Comparison of ENCODE assay signal across 14 cellular contexts in the genomic region with DNA sequence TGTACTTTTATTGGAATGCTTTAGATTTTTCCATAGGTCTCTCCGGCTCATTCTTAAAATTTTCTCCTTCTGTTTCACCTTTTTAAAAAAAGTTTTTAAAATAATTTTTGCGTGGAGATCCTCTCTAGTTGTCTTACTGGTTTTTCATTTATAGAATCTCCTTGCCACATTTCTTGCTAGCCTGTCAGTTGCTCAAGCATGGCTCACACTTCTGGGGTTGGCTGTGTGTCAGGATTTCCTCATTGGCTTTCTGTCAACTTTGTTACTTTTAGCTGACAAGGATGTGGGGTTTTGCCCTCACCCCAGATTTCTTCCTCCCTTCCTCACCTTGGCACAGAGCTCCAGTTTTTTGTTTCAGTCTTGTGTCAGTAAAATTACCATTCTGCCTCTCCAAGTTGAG.
DNase-seq lines count a peak whose midpoint lies in the region; TF ChIP-seq lines count a peak whose summit lies in the region.
"Had no signal": no experiment of that assay in that cellular context is flagged by ENCODE, and none has a peak within 500 bp of the region (broad histone marks: within the 10 kb centered on the region; RNA-seq: fewer than 3 reads in every experiment).

No MANE protein-coding gene starts in this region.

- H3K9ac ChIP-seq in Loucy (ENCODE audit: low read depth, low read length, poor library complexity, severe bottlenecking) (no peak overlapping the region), mammary epithelial cell (ENCODE audit: insufficient read depth, low read length) (no peak overlapping the region)

- no peak overlapping the region for H3K4me3 ChIP-seq in Loucy (ENCODE audit: low read length, poor library complexity, severe bottlenecking)
- no peak overlapping the region for H3K4me3 ChIP-seq in mammary epithelial cell (replicated peaks in 1 of 3; ENCODE audit: insufficient read depth in 1 of 3, low read depth in 2 of 3, low read length in 3 of 3)
- no peak overlapping the region for H3K4me3 ChIP-seq in lower leg skin (ENCODE audit: low read depth, poor library complexity, severe bottlenecking)
- H3K4me3 ChIP-seq: uterus had no signal

- CTCF ChIA-PET in mammary epithelial cell (lab: Charles Lee; ENCODE audit: low non-redundant PET): no interaction called here

- no peaks in the 10 kb centered on the region for H4K20me1 ChIP-seq in Loucy (ENCODE audit: insufficient read depth, low read length, poor library complexity, severe bottlenecking)
- no peaks in the 10 kb centered on the region for H4K20me1 ChIP-seq in mammary epithelial cell (ENCODE audit: insufficient read depth, low read length)

- H3K9me3 Mint-ChIP-seq in CD14-positive monocyte: peaks cover 0 to 5% (median 2%) of the 10 kb centered on the region in 7 donors
- peaks cover 27% of the 10 kb centered on the region for H3K9me3 Mint-ChIP-seq in mesothelial cell of epicardium

- no peaks in the 10 kb centered on the region for H3K27me3 Mint-ChIP-seq in CD14-positive monocyte (ENCODE audit: low read depth in 3 of 3)
- no peaks in the 10 kb centered on the region for H3K27me3 Mint-ChIP-seq in mesothelial cell of epicardium (ENCODE audit: low read depth)
- H3K27me3 Mint-ChIP-seq: activated naive CD8-positive, alpha-beta T cell treated with anti-CD3 and anti-CD28 coated beads, Interleukin-2, amount 50 U/mL, for 24 hours had no signal

- peaks cover 25% of the 10 kb centered on the region for H3K4me1 Mint-ChIP-seq in CD14-positive monocyte
- H3K4me1 Mint-ChIP-seq in mesothelial cell of epicardium: peaks cover 9% of the 10 kb centered on the region

- no peaks in the 10 kb centered on the region for H3F3A ChIP-seq in Loucy (ENCODE audit: low read depth)

- H3K36me3 ChIP-seq in Loucy (ENCODE audit: insufficient read depth, low read length) (no peaks in the 10 kb centered on the region), mammary epithelial cell (ENCODE audit: insufficient read depth, low read length) (no peaks in the 10 kb centered on the region)
- H3K36me3 ChIP-seq: uterus had no signal

- intact Hi-C loops in CD14-positive monocyte (cut with micrococcal nuclease) (no loop called here), mammary epithelial cell (cut with micrococcal nuclease) (no loop called here), lower leg skin (cut with DNase I; ENCODE audit: low total_unique reads) (no loop called here)

- no peaks in the 10 kb centered on the region for H3K9me2 ChIP-seq in Loucy (replicated peaks; ENCODE audit: low read depth, low read length)

- H3K27me3 ChIP-seq in Loucy (ENCODE audit: insufficient read depth, low read length, poor library complexity, severe bottlenecking) (no peaks in the 10 kb centered on the region), mammary epithelial cell (ENCODE audit: insufficient read depth, low read length) (no peaks in the 10 kb centered on the region)
- H3K27me3 ChIP-seq: uterus had no signal

- H3K36me3 Mint-ChIP-seq in CD14-positive monocyte (peaks cover 0 to 3% of the 10 kb centered on the region in 2 donors), mesothelial cell of epicardium (peaks cover 17% of the 10 kb centered on the region)

- no TSS peak for BruUV-seq in mammary epithelial cell (replicated peaks; lab: Mats Ljungman, UMichigan)

- H3K27ac Mint-ChIP-seq in CD14-positive monocyte (peak overlapping the region in 6 of 7 donors; percentile 52 to 73 (median 56)), mesothelial cell of epicardium (peak overlapping the region; percentile 15)
- H3K27ac Mint-ChIP-seq: activated naive CD8-positive, alpha-beta T cell treated with anti-CD3 and anti-CD28 coated beads, Interleukin-2, amount 50 U/mL, for 24 hours had no signal

- in situ Hi-C loops in mammary epithelial cell (cut with MboI; ENCODE audit: low sequenced_read_pairs in 2 of 2): no loop called here

- no peak overlapping the region for H3K27ac ChIP-seq in mammary epithelial cell (ENCODE audit: insufficient read depth, low read depth, low read length)
- H3K27ac ChIP-seq: uterus had no signal

- TF ChIP-seq POLR2A in lower leg skin (IDR thresholded peaks at IDR 0.05): no peak

- dilution Hi-C loops in mammary epithelial cell (cut with HindIII; ENCODE audit: low sequenced_read_pairs): no loop called here

- no peak overlapping the region for H3K4me3 Mint-ChIP-seq in CD14-positive monocyte
- H3K4me3 Mint-ChIP-seq in mesothelial cell of epicardium: no peak overlapping the region
- H3K4me3 Mint-ChIP-seq: activated naive CD8-positive, alpha-beta T cell treated with anti-CD3 and anti-CD28 coated beads, Interleukin-2, amount 50 U/mL, for 24 hours had no signal

- H3K4me1 ChIP-seq in Loucy (ENCODE audit: insufficient read depth, low read length, poor library complexity, severe bottlenecking) (peaks cover 6% of the 10 kb centered on the region), mammary epithelial cell (ENCODE audit: insufficient read depth, low read length) (peaks cover 6% of the 10 kb centered on the region)
- H3K4me1 ChIP-seq: uterus had no signal

- 0 out of 2 replicates have a peak, but pooled peaks cover 4% of the 10 kb centered on the region for H3K9me3 ChIP-seq in Loucy (ENCODE audit: insufficient read depth, low read depth, low read length)
- no peaks in the 10 kb centered on the region for H3K9me3 ChIP-seq in mammary epithelial cell (replicated peaks; ENCODE audit: insufficient read depth, low read length)
- H3K9me3 ChIP-seq: uterus had no signal

- TF ChIP-seq CTCF in CD14-positive monocyte (IDR thresholded peaks at IDR 0.05): no peak
- no peak for TF ChIP-seq CTCF in Loucy (conservative IDR thresholded peaks at IDR 0.05; ENCODE audit: low read length)
- no peak for TF ChIP-seq CTCF in mammary epithelial cell (conservative IDR thresholded peaks at IDR 0.05 in 1 of 2, IDR thresholded peaks at IDR 0.05 in 1 of 2; ENCODE audit: extremely low read depth in 1 of 2, insufficient read depth in 1 of 2, low read depth in 1 of 2, low read length in 2 of 2)
- no peak for TF ChIP-seq CTCF in mesothelial cell of epicardium (IDR thresholded peaks at IDR 0.05; ENCODE audit: unreplicated experiment)
- TF ChIP-seq CTCF in lower leg skin (IDR thresholded peaks at IDR 0.05): no peak
- no peak for TF ChIP-seq CTCF in GM20000 (IDR thresholded peaks at IDR 0.05; ENCODE audit: extremely low read depth, missing control alignments)

- H2AFZ ChIP-seq in Loucy (ENCODE audit: low read length) (no peak overlapping the region), mammary epithelial cell (ENCODE audit: low read depth, low read length) (peak overlapping the region; percentile 19)

- H3K79me2 ChIP-seq in Loucy (ENCODE audit: insufficient read depth, low read length): no peaks in the 10 kb centered on the region
- H3K79me2 ChIP-seq in mammary epithelial cell (ENCODE audit: insufficient read depth, low read length): no peaks in the 10 kb centered on the region

- H3K4me2 ChIP-seq in Loucy (ENCODE audit: low read depth, low read length, poor library complexity, severe bottlenecking) (peak overlapping the region; percentile 15), mammary epithelial cell (ENCODE audit: insufficient read depth, low read depth, low read length) (peak overlapping the region; percentile 49)

- no peak for DNase-seq in CD14-positive monocyte (ENCODE audit: low spot score)
- DNase-seq in mammary epithelial cell: peak; percentile 57
- DNase-seq in mesothelial cell of epicardium (ENCODE audit: low spot score in 2 of 2, unreplicated experiment in 2 of 2): no peak
- DNase-seq in DMS79 (lab: John Stamatoyannopoulos, UW): no peak
- no peak for DNase-seq in stimulated activated CD4-positive, alpha-beta T cell treated with anti-CD3 and anti-CD28 coated beads, Interleukin-12 subunit alpha, Interleukin-12 subunit beta, amount 100 ng/mL, for 4 hours
- DNase-seq in lower leg skin (ENCODE audit: low spot score in 2 of 2): no peak
- no peak for DNase-seq in GM20000 (ENCODE audit: low spot score)
- DNase-seq: activated CD4-positive, alpha-beta T cell treated with anti-CD3 and anti-CD28 coated beads for 1 hour; activated naive CD8-positive, alpha-beta T cell treated with anti-CD3 and anti-CD28 coated beads, Interleukin-2, amount 50 U/mL, for 24 hours; activated T-cell treated with anti-CD3 and anti-CD28 coated beads for 4 hours; retina; stimulated activated CD4-positive, alpha-beta T cell treated with anti-CD3 and anti-CD28 coated beads, Interleukin-2, amount 100 ng/mL, for 48 hours; uterus had no signal

- WGBS in mammary epithelial cell (ENCODE audit: low coverage, missing lambda C conversion rate): 51% methylated on average over 2 of the region's 2 CpGs
- WGBS in lower leg skin, 2 donors: 58 to 62% methylated on average over 2 of the region's 2 CpGs
